20 cellular contexts compared by ENCODE assay signal in the genomic region with DNA sequence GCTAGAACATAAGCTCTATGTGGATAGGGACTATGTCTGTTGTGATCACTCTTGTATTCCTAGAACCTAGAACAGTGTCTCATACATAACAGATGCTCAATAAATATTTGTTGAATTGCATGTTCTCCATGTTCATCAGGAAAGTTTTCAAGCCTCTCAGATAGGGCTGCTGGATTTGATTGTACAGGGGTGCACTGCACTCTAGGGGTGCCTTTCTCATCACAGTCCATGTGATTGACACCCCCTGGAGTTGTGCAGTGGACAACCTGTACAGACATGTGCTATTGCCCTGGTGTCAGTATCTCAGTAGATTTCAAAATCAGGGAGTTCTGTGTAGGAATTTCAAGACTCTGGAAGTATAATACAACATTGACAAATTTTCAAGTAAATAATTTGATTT. TPM values are rescaled to one million over a fixed set of nuclear protein-coding genes. Genes with fewer than 3 reads are reported as not detected.
DNase-seq lines count a peak whose midpoint lies in the region; ATAC-seq, FAIRE-seq and TF ChIP-seq lines count a peak whose summit lies in the region.
"Had no signal": no experiment of that assay in that cellular context is flagged by ENCODE, and none has a peak within 500 bp of the region (broad histone marks: within the 10 kb centered on the region; RNA-seq: fewer than 3 reads in every experiment).

No MANE protein-coding gene starts in this region.

- DNase-seq in HFFc6 (no peak), mammary epithelial cell (no peak), HepG2 (ENCODE audit: low spot score) (no peak), NCI-H526 treated with DMSO at 0.1 percent for 48 hours (lab: John Stamatoyannopoulos, UW) (no peak), mucosa of descending colon (no peak)
- DNase-seq: activated CD4-positive, alpha-beta T cell treated with anti-CD3 and anti-CD28 coated beads for 1 hour; activated CD8-positive, alpha-beta memory T cell treated with anti-CD3 and anti-CD28 coated beads, Interleukin-2, amount 50 U/mL, for 4 hours; activated gamma-delta T cell treated with Interleukin-2 at 50 U/mL for 16 hours; amygdala; COR-L47; cortex of kidney; heart right ventricle; NCI-H1694 treated with DMSO at 0.1 percent for 48 hours; NCI-H446 treated with DMSO at 0.1 percent for 48 hours; SHP77 treated with DMSO at 0.1 percent for 48 hours; stomach had no signal

- FAIRE-seq in HepG2 (lab: Jason Lieb, UNC) = no peak

- TF ChIP-seq CTCF in HFFc6 (IDR thresholded peaks at IDR 0.05) = no peak
- TF ChIP-seq CTCF in mammary epithelial cell (conservative IDR thresholded peaks at IDR 0.05 in 1 of 2, IDR thresholded peaks at IDR 0.05 in 1 of 2; ENCODE audit: extremely low read depth in 1 of 2, insufficient read depth in 1 of 2, low read depth in 1 of 2, low read length in 2 of 2) = no peak
- TF ChIP-seq CTCF in HepG2 (CRISPR knock-in tag; IDR thresholded peaks at IDR 0.05) = no peak
- TF ChIP-seq CTCF in mucosa of descending colon (IDR thresholded peaks at IDR 0.05) = no peak

- TF ChIP-seq EP300 in HepG2 (IDR thresholded peaks at IDR 0.05; ENCODE audit: low read depth in 2 of 2, low read length in 2 of 2) (no peak), HepG2 (CRISPR knock-in tag; IDR thresholded peaks at IDR 0.05; ENCODE audit: borderline replicate concordance) (no peak)

- TF ChIP-seq POLR2A in HepG2 (IDR thresholded peaks at IDR 0.05; ENCODE audit: insufficient read depth in 1 of 2, low read depth in 2 of 2, low read length in 2 of 2) = no peak

- no peaks in the 10 kb centered on the region for H4K20me1 ChIP-seq in mammary epithelial cell (ENCODE audit: insufficient read depth, low read length)
- H4K20me1 ChIP-seq in HepG2 (ENCODE audit: insufficient read depth, low read length) = peaks cover 20% of the 10 kb centered on the region; the same call in 1 of the 2 replicates

- H3K27me3 ChIP-seq in mammary epithelial cell (ENCODE audit: insufficient read depth, low read length) (no peaks in the 10 kb centered on the region), HepG2 (ENCODE audit: control insufficient read depth in 1 of 2, insufficient read depth in 2 of 2, low read length in 2 of 2) (no peaks in the 10 kb centered on the region), stomach smooth muscle (ENCODE audit: control insufficient read depth in 1 of 2, insufficient read depth in 2 of 2, low read length in 2 of 2) (no peaks in the 10 kb centered on the region)
- H3K27me3 ChIP-seq: heart right ventricle, stomach had no signal

- TF ChIP-seq RAD21 in HepG2 (CRISPR knock-in tag; IDR thresholded peaks at IDR 0.05) = no peak

- intact Hi-C loops in mammary epithelial cell (cut with micrococcal nuclease) (loop anchor here (2.0 kb wide), 1 partner anchor 14 kb away; no protein-coding TSS in a partner anchor), HepG2 (cut with micrococcal nuclease; ENCODE audit: unreplicated experiment) (no loop called here), mucosa of descending colon (cut with DNase I, micrococcal nuclease) (no loop called here)

- dilution Hi-C loops in mammary epithelial cell (cut with HindIII; ENCODE audit: low sequenced_read_pairs) = no loop called here

- POLR2A ChIA-PET in HepG2 (lab: Yijun Ruan, JAX) = no interaction called here

- H3K4me1 ChIP-seq in mammary epithelial cell (ENCODE audit: insufficient read depth, low read length) = peaks cover 70% of the 10 kb centered on the region
- peaks cover 82% of the 10 kb centered on the region for H3K4me1 ChIP-seq in HepG2 (ENCODE audit: insufficient read depth, low read length)
- peaks cover 31% of the 10 kb centered on the region for H3K4me1 ChIP-seq in stomach smooth muscle (ENCODE audit: control insufficient read depth, insufficient read depth, low read length)
- peaks cover 11% of the 10 kb centered on the region for H3K4me1 ChIP-seq in mucosa of descending colon (ENCODE audit: low read depth)

- H2AFZ ChIP-seq in mammary epithelial cell (ENCODE audit: low read depth, low read length) (peak overlapping the region; percentile 41), HepG2 (ENCODE audit: low read length) (no peak overlapping the region)

- no peak overlapping the region for H3K4me3 ChIP-seq in mammary epithelial cell (replicated peaks in 1 of 3; ENCODE audit: insufficient read depth in 1 of 3, low read depth in 2 of 3, low read length in 3 of 3)
- H3K4me3 ChIP-seq in HepG2 (replicated peaks in 1 of 3; ENCODE audit: insufficient read depth in 1 of 3, low read depth in 2 of 3, low read length in 3 of 3) = no peak overlapping the region
- no peak overlapping the region for H3K4me3 ChIP-seq in stomach smooth muscle (ENCODE audit: low read length in 2 of 2)
- no peak overlapping the region for H3K4me3 ChIP-seq in mucosa of descending colon
- H3K4me3 ChIP-seq: heart right ventricle, lung, stomach had no signal

- H3K27me3 Mint-ChIP-seq in HFFc6 (ENCODE audit: insufficient read depth) = peaks cover 5% of the 10 kb centered on the region

- H3K9me3 ChIP-seq in mammary epithelial cell (replicated peaks; ENCODE audit: insufficient read depth, low read length) = no peaks in the 10 kb centered on the region
- H3K9me3 ChIP-seq in HepG2 (ENCODE audit: low read length) = no peaks in the 10 kb centered on the region
- no peaks in the 10 kb centered on the region for H3K9me3 ChIP-seq in stomach smooth muscle (ENCODE audit: control insufficient read depth in 2 of 2, low read length in 2 of 2)
- H3K9me3 ChIP-seq in mucosa of descending colon = no peaks in the 10 kb centered on the region
- H3K9me3 ChIP-seq: heart right ventricle, stomach had no signal

- in situ Hi-C loops in mammary epithelial cell (cut with MboI; ENCODE audit: low sequenced_read_pairs in 2 of 2) = loop anchor here in 1 of 2 donors (25.0 kb wide), 1 partner anchor 1206 kb away; no protein-coding TSS in a partner anchor
- in situ Hi-C loops in HepG2 (cut with HindIII; ENCODE audit: extremely low pct_ligation_motif_present, low pct_unique_long_range_greater_than_20kb) = no loop called here

- peaks cover 43% of the 10 kb centered on the region for H3K36me3 Mint-ChIP-seq in HFFc6 (ENCODE audit: low read depth)

- H3K36me3 ChIP-seq in mammary epithelial cell (ENCODE audit: insufficient read depth, low read length) (no peaks in the 10 kb centered on the region), HepG2 (replicated peaks in 1 of 2; ENCODE audit: control insufficient read depth in 1 of 2, insufficient read depth in 2 of 2, low read length in 2 of 2) (peaks cover 21 to 59% of the 10 kb centered on the region in 2 experiments), stomach smooth muscle (ENCODE audit: control insufficient read depth in 2 of 2, insufficient read depth in 2 of 2, low read length in 2 of 2) (peaks cover 0 to 10% of the 10 kb centered on the region in 2 donors), mucosa of descending colon (ENCODE audit: low read depth) (no peaks in the 10 kb centered on the region)

- peak overlapping the region; percentile 87 for H3K27ac Mint-ChIP-seq in HFFc6

- H3K9ac ChIP-seq in mammary epithelial cell (ENCODE audit: insufficient read depth, low read length) (peak overlapping the region; percentile 46), HepG2 (ENCODE audit: insufficient read depth, low read depth, low read length) (no peak overlapping the region), stomach smooth muscle (ENCODE audit: low read length in 2 of 2) (no peak overlapping the region)

- no peaks in the 10 kb centered on the region for H3K9me3 Mint-ChIP-seq in HFFc6

- CTCF ChIA-PET in mammary epithelial cell (lab: Charles Lee; ENCODE audit: low non-redundant PET) (no interaction called here), HepG2 (lab: Yijun Ruan, JAX; ENCODE audit: low intra/inter-chr PET ratio, low total read pairs) (no interaction called here)

- peaks cover 97% of the 10 kb centered on the region for H3K4me1 Mint-ChIP-seq in HFFc6 (ENCODE audit: low read depth)

- no TSS peak for BruUV-seq in mammary epithelial cell (replicated peaks; lab: Mats Ljungman, UMichigan)
- no TSS peak for BruUV-seq in HepG2 (replicated peaks; lab: Mats Ljungman, UMichigan)

- H3K79me2 ChIP-seq in mammary epithelial cell (ENCODE audit: insufficient read depth, low read length) (peaks cover 73% of the 10 kb centered on the region), HepG2 (ENCODE audit: insufficient read depth, low read length) (peaks cover 99% of the 10 kb centered on the region)

- H3K4me3 Mint-ChIP-seq in HFFc6 = peak overlapping the region; percentile 70

- ATAC-seq in HepG2 (no peak; the same call in 2 of the 3 replicates), HG02610 (IDR thresholded peaks at IDR 0.05; ENCODE audit: unreplicated experiment) (no peak), mucosa of descending colon (no peak), HG03039 (IDR thresholded peaks at IDR 0.05; ENCODE audit: unreplicated experiment) (no peak)

- H3K27ac ChIP-seq in mammary epithelial cell (ENCODE audit: insufficient read depth, low read depth, low read length) (peak overlapping the region; percentile 93), HepG2 (ENCODE audit: extremely low read length, insufficient read depth, low read length) (peak overlapping the region; percentile 40), stomach smooth muscle (ENCODE audit: low read length) (peak overlapping the region; percentile 65)

- H3K4me2 ChIP-seq in mammary epithelial cell (ENCODE audit: insufficient read depth, low read depth, low read length) (peak overlapping the region; percentile 74), HepG2 (ENCODE audit: low read depth, low read length) (no peak overlapping the region)

RNA-seq across cellular contexts. Expression of a gene that starts 58.9 kb away (rescaled TPM):
- total RNA-seq in HFFc6 (2021; fragmentation: NEBNext Ultra II Directional; extraction: Animal tissue kit (Norgen Biotek cat#: 25700)) = 100 to 1,000 TPM in 3 of 6 experiments, 10 to 100 TPM in 3; 78.5 to 138 (median 99.8) TPM
- total RNA-seq in mammary epithelial cell (100 to 1,000 TPM in 1 of 2 donors, 10 to 100 TPM in 1; 37.5 to 125 TPM), HepG2 (2016; rRNA removed; fragmentation: Illumina TruSeq; extraction: Trizol) (30.8 and 48.1 TPM in 2 replicates), mucosa of descending colon (10 to 100 TPM; 41.0 to 75.1 (median 47.2) TPM)
- polyA plus RNA-seq in mammary epithelial cell (20.0 TPM), HepG2 (2011; rRNA removed) (59.0 and 62.9 TPM in 2 replicates)
- 33.9 TPM for polyA minus RNA-seq in mammary epithelial cell
- total RNA-seq in HepG2 (2016; cell fraction: cytosol; rRNA removed; fragmentation: Illumina TruSeq; extraction: Trizol; ENCODE audit: low read depth) = 4.0 and 5.0 TPM in 2 replicates
- 27.9 and 48.3 TPM in 2 replicates for total RNA-seq in HepG2 (2016; cell fraction: insoluble cytoplasmic fraction; rRNA removed; fragmentation: Illumina TruSeq; extraction: Trizol)
- 15.6 and 16.3 TPM in 2 replicates for total RNA-seq in HepG2 (2016; cell fraction: membrane; rRNA removed; fragmentation: Illumina TruSeq; extraction: Trizol)
- 50.3 and 53.0 TPM in 2 replicates for total RNA-seq in HepG2 (2016; cell fraction: nucleus; rRNA removed; fragmentation: Illumina TruSeq; extraction: Trizol)
- polyA plus RNA-seq in HepG2 (2011; cell fraction: cytosol; rRNA removed) = 44.6 and 63.1 TPM in 2 replicates
- 78.5 and 95.6 TPM in 2 replicates for polyA plus RNA-seq in HepG2 (2011; cell fraction: nucleus; rRNA removed)
- polyA plus RNA-seq in HepG2 (2012) = 49.8 and 59.5 TPM in 2 replicates
- 0.49 and 0.73 TPM in 2 replicates for polyA plus RNA-seq in HepG2 (2016; cell fraction: cytosol; fragmentation: Illumina TruSeq; extraction: Trizol; ENCODE audit: low read depth)
- 27.4 and 31.9 TPM in 2 replicates for polyA plus RNA-seq in HepG2 (2016; cell fraction: insoluble cytoplasmic fraction; fragmentation: Illumina TruSeq; extraction: Trizol; ENCODE audit: low read depth)
- polyA plus RNA-seq in HepG2 (2016; cell fraction: membrane; fragmentation: Illumina TruSeq; extraction: Trizol; ENCODE audit: low read depth) = 4.4 and 4.9 TPM in 2 replicates
- 32.1 and 37.5 TPM in 2 replicates for polyA plus RNA-seq in HepG2 (2016; cell fraction: nucleus; fragmentation: Illumina TruSeq; extraction: Trizol; ENCODE audit: insufficient read depth, low read depth)
- 48.4 and 211 TPM in 2 replicates for polyA minus RNA-seq in HepG2 (2011; rRNA and poly(A)+ RNA removed; ENCODE audit: low replicate concordance)
- 125 and 134 TPM in 2 replicates for polyA minus RNA-seq in HepG2 (2011; cell fraction: cytosol; rRNA and poly(A)+ RNA removed)
- 274 and 278 TPM in 2 replicates for polyA minus RNA-seq in HepG2 (2011; cell fraction: nucleus; rRNA and poly(A)+ RNA removed)

Comparison
In these comparisons a context has a peak if more than half of its experiments do, and no peak if none do; other contexts are left out.
1. H3K27ac ChIP-seq: peak in every context shown above with its lines; median percentile 93 in mammary epithelial cell; 65 in stomach smooth muscle; 40 in HepG2.